ENCODE assay signal across 8 cellular contexts in genomic region chr18:11980555-11981382, GRCh38. TPM values are rescaled to one million over a fixed set of nuclear protein-coding genes. Genes with fewer than 3 reads are reported as not detected.
DNase-seq lines count a peak whose midpoint lies in the region; ATAC-seq and TF ChIP-seq lines count a peak whose summit lies in the region.

No MANE protein-coding gene starts in this region.

- no peaks in the 10 kb centered on the region for H3K9me2 ChIP-seq in hepatocyte (replicated peaks; ENCODE audit: insufficient read depth)

- H3K27ac ChIP-seq in hepatocyte: peak overlapping the region; percentile 96

- peak; percentile 90 for ATAC-seq in GM18502 (IDR thresholded peaks at IDR 0.05; ENCODE audit: poor library complexity, unreplicated experiment)
- peak; percentile 88 for ATAC-seq in HG02938 (IDR thresholded peaks at IDR 0.05; ENCODE audit: unreplicated experiment)

- H3K4me2 ChIP-seq in hepatocyte: peak overlapping the region; percentile 83

- 1% methylated on average over 39 of the region's 91 CpGs for WGBS in hepatocyte (ENCODE audit: low lambda C conversion rate, missing lambda C conversion rate)

- no peaks in the 10 kb centered on the region for H4K20me1 ChIP-seq in hepatocyte (ENCODE audit: insufficient read depth, poor library complexity, severe bottlenecking)

- TF ChIP-seq CTCF in astrocyte of the cerebellum (IDR thresholded peaks at IDR 0.05; ENCODE audit: low read depth, low read length, missing control alignments): no peak
- peak; percentile 24 for TF ChIP-seq CTCF in hepatocyte (IDR thresholded peaks at IDR 0.05; ENCODE audit: poor library complexity)

- no peaks in the 10 kb centered on the region for H3K27me3 ChIP-seq in hepatocyte

- DNase-seq in NCI-H187 (lab: John Stamatoyannopoulos, UW) (peak; percentile 86 to 92), T-helper 9 cell (peak; percentile 89), astrocyte of the cerebellum (ENCODE audit: low read depth) (peak; percentile 93), hepatocyte (ENCODE audit: low spot score) (peak; percentile 100), renal cortical epithelial cell (ENCODE audit: low read depth) (peak; percentile 93), OCI-M2 (lab: John Stamatoyannopoulos, UW; ENCODE audit: unreplicated experiment) (no peak)

- H3K9me3 ChIP-seq in hepatocyte (ENCODE audit: low read depth): no peaks in the 10 kb centered on the region

- peaks cover 14% of the 10 kb centered on the region for H3K4me1 ChIP-seq in hepatocyte (ENCODE audit: insufficient read depth)

- peaks cover 30% of the 10 kb centered on the region for H3K79me2 ChIP-seq in hepatocyte

- H3K4me3 ChIP-seq in astrocyte of the cerebellum (ENCODE audit: low read depth, low read length) (peak overlapping the region; percentile 50), hepatocyte (peak overlapping the region; percentile 37)

- in situ Hi-C loops in astrocyte of the cerebellum (cut with HindIII; ENCODE audit: low sequenced_read_pairs): no loop called here

- peak overlapping the region; percentile 90 for H2AFZ ChIP-seq in hepatocyte

- no peaks in the 10 kb centered on the region for H3K36me3 ChIP-seq in hepatocyte (replicated peaks; ENCODE audit: insufficient read depth, low read depth)

RNA-seq across cellular contexts. Expression of gene IMPA2, which starts 0.5 kb away (rescaled TPM):
- total RNA-seq in hepatocyte (72.4 and 75.6 TPM in 2 replicates), renal cortical epithelial cell (32.1 and 123 TPM in 2 replicates)
- polyA plus RNA-seq in hepatocyte: 116 and 130 TPM in 2 replicates
